10 cellular contexts compared by ENCODE assay signal in genomic region chr11:122668562-122669090, GRCh38. TPM values are rescaled to one million over a fixed set of nuclear protein-coding genes. Genes with fewer than 3 reads are reported as not detected.
DNase-seq lines count a peak whose midpoint lies in the region; ATAC-seq and TF ChIP-seq lines count a peak whose summit lies in the region.
"Had no signal": no experiment of that assay in that cellular context is flagged by ENCODE, and none has a peak within 500 bp of the region (broad histone marks: within the 10 kb centered on the region; RNA-seq: fewer than 3 reads in every experiment).

No MANE protein-coding gene starts in this region.

- no peaks in the 10 kb centered on the region for H3F3A ChIP-seq in SU-DHL-6 (ENCODE audit: insufficient read depth)

- intact Hi-C loops in uterus (cut with DNase I; ENCODE audit: low total_unique reads), result no loop called here

- peaks cover 1% of the 10 kb centered on the region for H3K27me3 Mint-ChIP-seq in HFFc6 (ENCODE audit: insufficient read depth)

- H3K27ac ChIP-seq in SU-DHL-6 (ENCODE audit: low read depth, low read length) (peak overlapping the region; percentile 13), uterus (no peak overlapping the region)

- H3K4me1 Mint-ChIP-seq in HFFc6 (ENCODE audit: low read depth), result peaks cover 72% of the 10 kb centered on the region

- H3K27me3 ChIP-seq in SU-DHL-6 (ENCODE audit: low read length), result no peaks in the 10 kb centered on the region
- no peaks in the 10 kb centered on the region for H3K27me3 ChIP-seq in uterus

- H3K36me3 ChIP-seq in SU-DHL-6 (ENCODE audit: low read length) (no peaks in the 10 kb centered on the region), uterus (no peaks in the 10 kb centered on the region)

- H3K9me3 Mint-ChIP-seq in HFFc6, result no peaks in the 10 kb centered on the region; the same call in 1 of the 2 replicates

- H3K4me2 ChIP-seq in SU-DHL-6 (ENCODE audit: low read depth, low read length, poor library complexity, severe bottlenecking), result peak overlapping the region; percentile 42

- H2AFZ ChIP-seq in SU-DHL-6 (ENCODE audit: low read depth, low read length, severe bottlenecking), result no peak overlapping the region

- DNase-seq in AG20443 (ENCODE audit: low spot score) (peak; percentile 24), HFFc6 (peak; percentile 74), fibroblast of the aortic adventitia (ENCODE audit: low read depth) (peak; percentile 64), uterus (no peak)
- no peak for DNase-seq in stimulated activated naive CD4-positive, alpha-beta T cell treated with Interleukin-2 at 50 U/mL for 16 hours (lab: John Stamatoyannopoulos, UW)
- DNase-seq: kidney glomerular epithelial cell; stimulated activated CD4-positive, alpha-beta T cell treated with anti-CD3 and anti-CD28 coated beads, Interleukin-4, amount 100 ng/mL, for 1 hour had no signal

- no peak for TF ChIP-seq CTCF in HFFc6 (IDR thresholded peaks at IDR 0.05)
- no peak for TF ChIP-seq CTCF in SU-DHL-6 (IDR thresholded peaks at IDR 0.05; ENCODE audit: insufficient read depth, low read length, poor library complexity, severe bottlenecking)
- no peak for TF ChIP-seq CTCF in fibroblast of the aortic adventitia (IDR thresholded peaks at IDR 0.05; ENCODE audit: insufficient read depth, low read length)
- no peak for TF ChIP-seq CTCF in uterus (IDR thresholded peaks at IDR 0.05)

- H3K36me3 Mint-ChIP-seq in HFFc6 (ENCODE audit: low read depth), result peaks cover 39% of the 10 kb centered on the region

- TF ChIP-seq POLR2A in uterus (IDR thresholded peaks at IDR 0.05), result no peak

- H3K9me3 ChIP-seq in SU-DHL-6 (ENCODE audit: insufficient read depth, low read length) (no peaks in the 10 kb centered on the region), uterus (no peaks in the 10 kb centered on the region)

- no peaks in the 10 kb centered on the region for H3K9me2 ChIP-seq in SU-DHL-6 (replicated peaks; ENCODE audit: insufficient read depth, low read length)

- H3K4me3 ChIP-seq in SU-DHL-6 (ENCODE audit: insufficient read depth, low read length, poor library complexity, severe bottlenecking) (peak overlapping the region; percentile 7), fibroblast of the aortic adventitia (ENCODE audit: low read depth, low read length) (no peak overlapping the region), uterus (no peak overlapping the region)

- H3K4me3 Mint-ChIP-seq in HFFc6, result no peak overlapping the region; the same call in 1 of the 2 replicates

- H3K79me2 ChIP-seq in SU-DHL-6 (ENCODE audit: insufficient read depth, low read length), result no peaks in the 10 kb centered on the region

- no peaks in the 10 kb centered on the region for H3K4me1 ChIP-seq in uterus

- peak overlapping the region; percentile 53 for H3K27ac Mint-ChIP-seq in HFFc6

- no peaks in the 10 kb centered on the region for H4K20me1 ChIP-seq in SU-DHL-6 (ENCODE audit: low read depth, low read length)

- H3K9ac ChIP-seq in SU-DHL-6 (ENCODE audit: low read length), result no peak overlapping the region

- ATAC-seq in HG03045 (IDR thresholded peaks at IDR 0.05; ENCODE audit: unreplicated experiment) (no peak), HG02970 (IDR thresholded peaks at IDR 0.05; ENCODE audit: low FRiP score, unreplicated experiment) (no peak)

RNA-seq across cellular contexts. Expression of gene UBASH3B, which starts 13.1 kb away (rescaled TPM):
- 10 to 100 TPM; 44.6 to 60.4 (median 52.9) TPM for total RNA-seq in HFFc6 (2021; fragmentation: NEBNext Ultra II Directional; extraction: Animal tissue kit (Norgen Biotek cat#: 25700))
- total RNA-seq in fibroblast of the aortic adventitia (ENCODE audit: low replicate concordance) (3.5 and 23.2 TPM in 2 replicates), uterus (1 to 10 TPM in 2 of 4 donors, under 1 TPM in 2; under 0.01 to 5.8 (median 2.0) TPM)

Comparison
In these comparisons a context has a peak if more than half of its experiments do, and no peak if none do; other contexts are left out.
1. DNase-seq: peak in AG20443 (single experiment), HFFc6 (single experiment) and fibroblast of the aortic adventitia (single experiment); none in uterus (0 of 2) and stimulated activated naive CD4-positive, alpha-beta T cell treated with Interleukin-2 at 50 U/mL for 16 hours (single experiment).